Comparison of ENCODE assay signal across 17 cellular contexts in genomic region chr19:55304980-55305379, GRCh38. TPM values are rescaled to one million over a fixed set of nuclear protein-coding genes. Genes with fewer than 3 reads are reported as not detected.
A peak's percentile ranks its signal among the peaks of the same experiment; 100 is the strongest.
DNase-seq lines count a peak whose midpoint lies in the region; ATAC-seq and TF ChIP-seq lines count a peak whose summit lies in the region.
"Had no signal": no experiment of that assay in that cellular context is flagged by ENCODE, and none has a peak within 500 bp of the region (broad histone marks: within the 10 kb centered on the region; RNA-seq: fewer than 3 reads in every experiment).

No MANE protein-coding gene starts in this region.

- no peaks in the 10 kb centered on the region for H3K27me3 ChIP-seq in Karpas-422 (ENCODE audit: low read length)
- H3K27me3 ChIP-seq in endodermal cell (ENCODE audit: control insufficient read depth, insufficient read depth, low read length, poor library complexity, severe bottlenecking), result no peaks in the 10 kb centered on the region
- no peaks in the 10 kb centered on the region for H3K27me3 ChIP-seq in osteoblast (ENCODE audit: insufficient read depth, low read length)

- H3K4me3 ChIP-seq in Karpas-422 (ENCODE audit: low read length), result no peak overlapping the region
- H3K4me3 ChIP-seq in endodermal cell (ENCODE audit: low read length), result no peak overlapping the region
- H3K4me3 ChIP-seq in osteoblast (ENCODE audit: insufficient read depth, low read length), result no peak overlapping the region

- peaks cover 9% of the 10 kb centered on the region for H3K4me1 Mint-ChIP-seq in endodermal cell
- H3K4me1 Mint-ChIP-seq in activated CD8-positive, alpha-beta memory T cell treated with anti-CD3 and anti-CD28 coated beads, Interleukin-2, amount 10 ng/mL, durations not matched to agents 7 days and 5 days, result peaks cover 21% of the 10 kb centered on the region

- no peak overlapping the region for H3K4me2 ChIP-seq in Karpas-422 (ENCODE audit: low read depth, low read length, poor library complexity, severe bottlenecking)
- no peak overlapping the region for H3K4me2 ChIP-seq in osteoblast (ENCODE audit: insufficient read depth, low read length)
- H3K4me2 ChIP-seq: KMS-11 had no signal

- CTCF ChIA-PET in activated CD8-positive, alpha-beta memory T cell treated with anti-CD3 and anti-CD28 coated beads, Interleukin-2, amount 10 ng/mL, durations not matched to agents 7 days and 5 days (lab: Charles Lee), result interaction anchor here (1.6 to 1.8 kb wide), 2 partner anchors 13 to 79 kb away, joined by 5 to 6 read pairs; partner anchors contain the start of gene TMEM238

- peaks cover 33% of the 10 kb centered on the region for H3K4me1 ChIP-seq in Karpas-422 (ENCODE audit: low read length)
- no peaks in the 10 kb centered on the region for H3K4me1 ChIP-seq in endodermal cell (ENCODE audit: control insufficient read depth, insufficient read depth, low read length)
- H3K4me1 ChIP-seq in osteoblast (ENCODE audit: insufficient read depth, low read length), result peaks cover 7% of the 10 kb centered on the region

- H3K27ac ChIP-seq in Karpas-422 (ENCODE audit: low read length) (no peak overlapping the region), endodermal cell (ENCODE audit: low read depth, low read length) (no peak overlapping the region), osteoblast (ENCODE audit: low read depth, low read length) (no peak overlapping the region)
- H3K27ac ChIP-seq: C4-2B, KMS-11 had no signal

- TF ChIP-seq CTCF in endodermal cell (conservative IDR thresholded peaks at IDR 0.05), result no peak
- TF ChIP-seq CTCF in osteoblast (IDR thresholded peaks at IDR 0.05; ENCODE audit: extremely low read depth, low read depth, low read length), result no peak

- H3K9ac ChIP-seq in Karpas-422 (ENCODE audit: low read length) (no peak overlapping the region), endodermal cell (ENCODE audit: extremely low read depth, low read length, poor library complexity, severe bottlenecking) (no peak overlapping the region)
- H3K9ac ChIP-seq: KMS-11 had no signal

- no peaks in the 10 kb centered on the region for H3K9me3 ChIP-seq in Karpas-422 (ENCODE audit: low read length)
- no peaks in the 10 kb centered on the region for H3K9me3 ChIP-seq in endodermal cell (ENCODE audit: control insufficient read depth, low read length)
- no peaks in the 10 kb centered on the region for H3K9me3 ChIP-seq in osteoblast (ENCODE audit: low read depth, low read length)

- H3K79me2 ChIP-seq in Karpas-422 (ENCODE audit: low read length) (no peaks in the 10 kb centered on the region), osteoblast (ENCODE audit: insufficient read depth, low read length) (no peaks in the 10 kb centered on the region)

- 92 to 100% methylated on average over 3 to 14 of the region's 14 CpGs for WGBS in endodermal cell (ENCODE audit: insufficient coverage in 1 of 2, insufficient read length in 1 of 2), 2 experiments

- H3K36me3 ChIP-seq in Karpas-422 (ENCODE audit: insufficient read depth, low read length) (no peaks in the 10 kb centered on the region; the same call in 1 of the 2 replicates), endodermal cell (ENCODE audit: control insufficient read depth, insufficient read depth, low read length) (peaks cover 80% of the 10 kb centered on the region), osteoblast (ENCODE audit: insufficient read depth, low read length) (peaks cover 30% of the 10 kb centered on the region)

- DNase-seq in Karpas-422, result peak; percentile 84
- peak; percentile 68 for DNase-seq in endodermal cell
- peak; percentile 71 for DNase-seq in osteoblast (ENCODE audit: insufficient read length, low spot score, missing footprints)
- no peak for DNase-seq in AG08395 (ENCODE audit: low spot score)
- DNase-seq in activated CD8-positive, alpha-beta memory T cell treated with anti-CD3 and anti-CD28 coated beads, Interleukin-2, amount 10 ng/mL, durations not matched to agents 7 days and 5 days, result no peak
- DNase-seq: DMS79, NCI-H1417 treated with DMSO at 0.1 percent for 48 hours, NCI-H187 treated with DMSO at 0.1 percent for 48 hours, NCI-H510A treated with DMSO at 0.1 percent for 48 hours, NCI-H774, SIG-M5 had no signal

- peak overlapping the region; percentile 58 for H3K27ac Mint-ChIP-seq in endodermal cell
- no peak overlapping the region for H3K27ac Mint-ChIP-seq in activated CD8-positive, alpha-beta memory T cell treated with anti-CD3 and anti-CD28 coated beads, Interleukin-2, amount 10 ng/mL, durations not matched to agents 7 days and 5 days

- no peaks in the 10 kb centered on the region for H3K9me3 Mint-ChIP-seq in endodermal cell
- no peaks in the 10 kb centered on the region for H3K9me3 Mint-ChIP-seq in activated CD8-positive, alpha-beta memory T cell treated with anti-CD3 and anti-CD28 coated beads, Interleukin-2, amount 10 ng/mL, durations not matched to agents 7 days and 5 days (ENCODE audit: low read depth)

- H3K27me3 Mint-ChIP-seq in endodermal cell (ENCODE audit: insufficient read depth), result no peaks in the 10 kb centered on the region
- H3K27me3 Mint-ChIP-seq in activated CD8-positive, alpha-beta memory T cell treated with anti-CD3 and anti-CD28 coated beads, Interleukin-2, amount 10 ng/mL, durations not matched to agents 7 days and 5 days, result no peaks in the 10 kb centered on the region

- peaks cover 65% of the 10 kb centered on the region for H3K36me3 Mint-ChIP-seq in endodermal cell (ENCODE audit: low read depth)
- peaks cover 4% of the 10 kb centered on the region for H3K36me3 Mint-ChIP-seq in activated CD8-positive, alpha-beta memory T cell treated with anti-CD3 and anti-CD28 coated beads, Interleukin-2, amount 10 ng/mL, durations not matched to agents 7 days and 5 days

- H4K20me1 ChIP-seq in Karpas-422 (ENCODE audit: insufficient read depth, low read depth, low read length), result no peaks in the 10 kb centered on the region
- no peaks in the 10 kb centered on the region for H4K20me1 ChIP-seq in osteoblast (ENCODE audit: insufficient read depth, low read length)

- H2AFZ ChIP-seq in Karpas-422 (ENCODE audit: low read length), result no peak overlapping the region
- H2AFZ ChIP-seq in osteoblast (ENCODE audit: low read length), result no peak overlapping the region

- H3K9me2 ChIP-seq in Karpas-422 (replicated peaks; ENCODE audit: insufficient read depth, low read length), result no peaks in the 10 kb centered on the region

- ATAC-seq in activated CD8-positive, alpha-beta memory T cell treated with anti-CD3 and anti-CD28 coated beads, Interleukin-2, amount 10 ng/mL, durations not matched to agents 7 days and 5 days, result no peak

- no peak overlapping the region for H3K4me3 Mint-ChIP-seq in endodermal cell
- H3K4me3 Mint-ChIP-seq in activated CD8-positive, alpha-beta memory T cell treated with anti-CD3 and anti-CD28 coated beads, Interleukin-2, amount 10 ng/mL, durations not matched to agents 7 days and 5 days, result no peak overlapping the region

RNA-seq across cellular contexts. Expression of gene TMEM150B, which starts 20.2 kb away (rescaled TPM):
- 0.61 TPM in 1 of 2 replicates, not detected in the other for total RNA-seq in Karpas-422 (2014; rRNA removed; shearing (Covaris generic); ENCODE audit: low replicate concordance)
- total RNA-seq in endodermal cell (under 1 TPM; 0.73 to 0.95 TPM), osteoblast (under 0.01 and 0.29 TPM in 2 replicates)
- polyA plus RNA-seq in endodermal cell (2013, experiment 1 of 2), result not detected
- polyA plus RNA-seq in endodermal cell (2013, experiment 2 of 2), result not detected
- total RNA-seq in activated CD8-positive, alpha-beta memory T cell treated with anti-CD3 and anti-CD28 coated beads, Interleukin-2, amount 10 ng/mL, durations not matched to agents 7 days and 5 days, result 1 to 10 TPM; 1.2 to 2.4 TPM
- total RNA-seq: H4, M059J, OCI-LY7, RPMI7951 had no signal

RNA-seq across cellular contexts. Expression of gene BRSK1, which starts 21.2 kb away (rescaled TPM):
- 15.5 and 31.0 TPM in 2 replicates for total RNA-seq in Karpas-422 (2014; rRNA removed; shearing (Covaris generic); ENCODE audit: low replicate concordance)
- total RNA-seq in endodermal cell, result 10 to 100 TPM; 75.9 to 91.4 TPM
- polyA plus RNA-seq in endodermal cell (2013, experiment 1 of 2), result 53.5 TPM
- polyA plus RNA-seq in endodermal cell (2013, experiment 2 of 2), result 51.8 TPM
- 1.8 and 4.0 TPM in 2 replicates for total RNA-seq in osteoblast
- total RNA-seq in activated CD8-positive, alpha-beta memory T cell treated with anti-CD3 and anti-CD28 coated beads, Interleukin-2, amount 10 ng/mL, durations not matched to agents 7 days and 5 days, result 1 to 10 TPM; 6.9 to 9.1 TPM

RNA-seq across cellular contexts. Expression of gene HSPBP1, which starts 25.1 kb away (rescaled TPM):
- 35.0 and 62.5 TPM in 2 replicates for total RNA-seq in Karpas-422 (2014; rRNA removed; shearing (Covaris generic); ENCODE audit: low replicate concordance)
- total RNA-seq in endodermal cell (10 to 100 TPM; 43.7 to 48.5 TPM), osteoblast (20.6 and 26.4 TPM in 2 replicates)
- polyA plus RNA-seq in endodermal cell (2013, experiment 1 of 2), result 38.6 TPM
- polyA plus RNA-seq in endodermal cell (2013, experiment 2 of 2), result 41.3 TPM
- 10 to 100 TPM; 35.0 to 38.2 TPM for total RNA-seq in activated CD8-positive, alpha-beta memory T cell treated with anti-CD3 and anti-CD28 coated beads, Interleukin-2, amount 10 ng/mL, durations not matched to agents 7 days and 5 days

RNA-seq across cellular contexts. Expression of gene KMT5C, which starts 34.7 kb away (rescaled TPM):
- 10.3 and 46.1 TPM in 2 replicates for total RNA-seq in Karpas-422 (2014; rRNA removed; shearing (Covaris generic); ENCODE audit: low replicate concordance)
- total RNA-seq in endodermal cell, result 10 to 100 TPM; 73.1 to 80.6 TPM
- 40.1 TPM for polyA plus RNA-seq in endodermal cell (2013, experiment 1 of 2)
- 36.0 TPM for polyA plus RNA-seq in endodermal cell (2013, experiment 2 of 2)
- total RNA-seq in osteoblast, result 9.7 and 10.9 TPM in 2 replicates
- 10 to 100 TPM; 26.4 to 35.3 TPM for total RNA-seq in activated CD8-positive, alpha-beta memory T cell treated with anti-CD3 and anti-CD28 coated beads, Interleukin-2, amount 10 ng/mL, durations not matched to agents 7 days and 5 days

RNA-seq across cellular contexts. Expression of gene PPP6R1, which starts 46.2 kb away (rescaled TPM):
- total RNA-seq in Karpas-422 (2014; rRNA removed; shearing (Covaris generic); ENCODE audit: low replicate concordance), result 134 and 231 TPM in 2 replicates
- total RNA-seq in endodermal cell (10 to 100 TPM; 74.8 to 79.9 TPM), osteoblast (27.1 and 32.6 TPM in 2 replicates)
- polyA plus RNA-seq in endodermal cell (2013, experiment 1 of 2), result 42.2 TPM
- polyA plus RNA-seq in endodermal cell (2013, experiment 2 of 2), result 39.1 TPM
- total RNA-seq in activated CD8-positive, alpha-beta memory T cell treated with anti-CD3 and anti-CD28 coated beads, Interleukin-2, amount 10 ng/mL, durations not matched to agents 7 days and 5 days, result 100 to 1,000 TPM; 263 to 291 TPM

Comparison
In these comparisons a context has a peak if more than half of its experiments do, and no peak if none do; other contexts are left out.
1. DNase-seq: peak in Karpas-422 (single experiment), endodermal cell (single experiment) and osteoblast (single experiment); none in AG08395 (single experiment) and activated CD8-positive, alpha-beta memory T cell treated with anti-CD3 and anti-CD28 coated beads, Interleukin-2, amount 10 ng/mL, durations not matched to agents 7 days and 5 days (single experiment).